In genomic region chr10:29026802-29027201, GRCh38 we compare ENCODE assay signal across 18 cellular contexts.
DNase-seq lines count a peak whose midpoint lies in the region; ATAC-seq, FAIRE-seq and TF ChIP-seq lines count a peak whose summit lies in the region.
"Had no signal": no experiment of that assay in that cellular context is flagged by ENCODE, and none has a peak within 500 bp of the region (broad histone marks: within the 10 kb centered on the region; RNA-seq: fewer than 3 reads in every experiment).

No MANE protein-coding gene starts in this region.

- H4K91ac ChIP-seq in H1 (replicated peaks; ENCODE audit: insufficient read length, low read length), result no peak overlapping the region

- H3K79me1 ChIP-seq in H1 (ENCODE audit: low read depth, low read length), result no peaks in the 10 kb centered on the region

- no peak for FAIRE-seq in H1 (lab: Jason Lieb, UNC)
- FAIRE-seq: A549, GM12878 had no signal

- 77 to 86% (median 79%) methylated on average over 1 of the region's 1 CpG for WGBS in heart left ventricle, 4 donors
- WGBS in H1 (ENCODE audit: extremely low coverage in 1 of 2, insufficient coverage in 1 of 2, insufficient read length in 1 of 2, insufficient replicate concordance in 2 of 2, low coverage in 1 of 2, low lambda C conversion rate in 2 of 2, missing lambda C conversion rate in 1 of 2), 2 experiments, result 83% methylated on average over 1 of the region's 1 CpG; no CpG with 5 or more reads in 1 of the 2 experiments

- CTCF ChIA-PET in H1 (lab: Charles Lee; ENCODE audit: partially characterized antibody), result interaction anchor here (0.6 to 1.7 kb wide), 3 partner anchors 44 to 357 kb away, joined by 3 to 4 read pairs (median 3); no protein-coding TSS in a partner anchor

- H2BK12ac ChIP-seq in H1 (ENCODE audit: low read depth, low read length), result peak overlapping the region; percentile 43; the same call in 1 of the 2 replicates

- no peak overlapping the region for H3K14ac ChIP-seq in H1 (ENCODE audit: insufficient read length)

- no peak overlapping the region for H3K18ac ChIP-seq in H1 (ENCODE audit: extremely low read depth, low read length)

- H2AFZ ChIP-seq in H1 (ENCODE audit: low read length), result no peak overlapping the region

- no peak overlapping the region for H3K9ac ChIP-seq in H1 (replicated peaks in 1 of 4; ENCODE audit: extremely low read depth in 1 of 4, low read depth in 3 of 4, low read length in 3 of 4)

- TF ChIP-seq CTCF in cardiac muscle cell (IDR thresholded peaks at IDR 0.05; ENCODE audit: low read depth, low read length), result no peak
- no peak for TF ChIP-seq CTCF in heart left ventricle (IDR thresholded peaks at IDR 0.05)
- TF ChIP-seq CTCF in H1 (IDR thresholded peaks at IDR 0.05; ENCODE audit: control extremely low read depth in 1 of 3, insufficient read depth in 1 of 3, low read depth in 1 of 3, low read length in 3 of 3), result no peak
- TF ChIP-seq CTCF in nephron (IDR thresholded peaks at IDR 0.05; ENCODE audit: unreplicated experiment in 3 of 3), result no peak
- TF ChIP-seq CTCF in type B pancreatic cell (conservative IDR thresholded peaks at IDR 0.05), result no peak

- no peaks in the 10 kb centered on the region for H4K20me1 ChIP-seq in H1 (replicated peaks in 1 of 2; ENCODE audit: control insufficient read depth in 1 of 2, insufficient read depth in 2 of 2, low read length in 2 of 2)

- DNase-seq in cardiac muscle cell (ENCODE audit: low read depth in 1 of 2, low spot score in 1 of 2) (no peak), heart left ventricle (no peak), H1 (ENCODE audit: low read depth in 1 of 2, low spot score in 2 of 2) (no peak), type B pancreatic cell (ENCODE audit: extremely low spot score, unreplicated experiment) (no peak), DMS79 (lab: John Stamatoyannopoulos, UW) (no peak), NCI-H1048 (lab: John Stamatoyannopoulos, UW) (no peak)
- DNase-seq: AML-193; CD4-positive, alpha-beta T cell; DND-41; EL; IMR-90; KBM-7 had no signal

- H3K4me2 ChIP-seq in H1 (ENCODE audit: insufficient read depth in 1 of 2, low read depth in 2 of 2, low read length in 2 of 2), result no peak overlapping the region
- H3K4me2 ChIP-seq: A549 had no signal

- no peak overlapping the region for H4K8ac ChIP-seq in H1 (ENCODE audit: extremely low read depth, insufficient read depth, low read length)

- POLR2A ChIA-PET in H1 (lab: Charles Lee; ENCODE audit: partially characterized antibody), result interaction anchor here (0.6 kb wide), 1 partner anchor 18 kb away, joined by 3 read pairs; no protein-coding TSS in a partner anchor

- intact Hi-C loops in heart left ventricle (cut with DNase I), result no loop called here

- H3K9me3 Mint-ChIP-seq in nephron, result peaks cover 2% of the 10 kb centered on the region
- H3K9me3 Mint-ChIP-seq in type B pancreatic cell, result peaks cover 9% of the 10 kb centered on the region
- H3K9me3 Mint-ChIP-seq: CD4-positive, alpha-beta T cell had no signal

- no peaks in the 10 kb centered on the region for H3K23me2 ChIP-seq in H1 (ENCODE audit: low read depth, low read length)

- peak overlapping the region in 2 of 3 experiments; percentile 32 for H3K27ac Mint-ChIP-seq in nephron
- no peak overlapping the region for H3K27ac Mint-ChIP-seq in type B pancreatic cell
- H3K27ac Mint-ChIP-seq: CD4-positive, alpha-beta T cell had no signal

- H3K56ac ChIP-seq in H1 (replicated peaks; ENCODE audit: insufficient read length, low read depth, low read length), result no peak overlapping the region

- no peak for TF ChIP-seq RAD21 in H1 (IDR thresholded peaks at IDR 0.05 in 1 of 2, conservative IDR thresholded peaks at IDR 0.05 in 1 of 2; ENCODE audit: low read depth in 2 of 2, low read length in 2 of 2)

- H2BK5ac ChIP-seq in H1 (ENCODE audit: low read depth, low read length), result no peak overlapping the region

- H3K36me3 ChIP-seq in cardiac muscle cell (no peaks in the 10 kb centered on the region), heart left ventricle (no peaks in the 10 kb centered on the region), H1 (ENCODE audit: control insufficient read depth in 2 of 4, insufficient read depth in 4 of 4, low read length in 3 of 4) (no peaks in the 10 kb centered on the region)
- H3K36me3 ChIP-seq: HAP-1 had no signal

- no peak overlapping the region for H3K4ac ChIP-seq in H1 (replicated peaks; ENCODE audit: insufficient read length, low read depth, low read length)

- H2BK120ac ChIP-seq in H1 (replicated peaks; ENCODE audit: low read depth, low read length), result no peak overlapping the region

- H3K4me3 ChIP-seq in cardiac muscle cell (no peak overlapping the region), heart left ventricle (no peak overlapping the region), H1 (ENCODE audit: extremely low read depth in 1 of 4, insufficient read depth in 2 of 4, low read depth in 3 of 4, low read length in 4 of 4) (no peak overlapping the region)
- H3K4me3 ChIP-seq: A549, GM12878, HAP-1 had no signal

- no peak overlapping the region for H4K5ac ChIP-seq in H1 (ENCODE audit: insufficient read length, low read depth, low read length)

- no peak for TF ChIP-seq EP300 in H1 (IDR thresholded peaks at IDR 0.05; ENCODE audit: borderline replicate concordance in 1 of 2, low read depth in 2 of 2, low read length in 2 of 2)

- H2AK5ac ChIP-seq in H1 (ENCODE audit: low read depth, low read length), result no peak overlapping the region; the same call in 1 of the 2 replicates

- H3K4me1 ChIP-seq in cardiac muscle cell (ENCODE audit: low read depth) (peaks cover 10% of the 10 kb centered on the region), heart left ventricle (no peaks in the 10 kb centered on the region), H1 (replicated peaks in 1 of 4; ENCODE audit: control insufficient read depth in 3 of 4, insufficient read depth in 4 of 4, low read length in 3 of 4) (peaks cover 0 to 3% (median 1%) of the 10 kb centered on the region in 4 experiments; a peak in 2 of 7 replicates)

- H3K36me3 Mint-ChIP-seq in nephron (ENCODE audit: low read depth) (no peaks in the 10 kb centered on the region), type B pancreatic cell (no peaks in the 10 kb centered on the region)

- H3K4me1 Mint-ChIP-seq in nephron, result peaks cover 36% of the 10 kb centered on the region
- H3K4me1 Mint-ChIP-seq in type B pancreatic cell (ENCODE audit: unreplicated experiment), result peaks cover 16% of the 10 kb centered on the region

- TF ChIP-seq POLR2A in heart left ventricle (IDR thresholded peaks at IDR 0.05), result no peak
- no peak for TF ChIP-seq POLR2A in H1 (IDR thresholded peaks at IDR 0.05; ENCODE audit: control extremely low read depth in 1 of 2, low read depth in 2 of 2, low read length in 2 of 2)

- no peak overlapping the region for H2BK15ac ChIP-seq in H1 (ENCODE audit: low read length)

- H3K23ac ChIP-seq in H1 (ENCODE audit: insufficient read length), result no peak overlapping the region

- ATAC-seq in heart left ventricle, result no peak
- ATAC-seq: A549, GM12878 had no signal

- no peak overlapping the region for H2BK20ac ChIP-seq in H1 (ENCODE audit: low read length)

- H3K4me3 Mint-ChIP-seq in nephron (no peak overlapping the region), type B pancreatic cell (no peak overlapping the region)
- H3K4me3 Mint-ChIP-seq: CD4-positive, alpha-beta T cell had no signal

- H3K27me3 Mint-ChIP-seq in nephron (ENCODE audit: low read depth), result no peaks in the 10 kb centered on the region
- peaks cover 2% of the 10 kb centered on the region for H3K27me3 Mint-ChIP-seq in type B pancreatic cell

- no peaks in the 10 kb centered on the region for H3K27me3 ChIP-seq in cardiac muscle cell
- H3K27me3 ChIP-seq in heart left ventricle, result no peaks in the 10 kb centered on the region
- H3K27me3 ChIP-seq in H1 (replicated peaks in 1 of 4; ENCODE audit: control insufficient read depth in 3 of 4, extremely low read depth in 1 of 4, insufficient read depth in 3 of 4, low read length in 3 of 4), result no peaks in the 10 kb centered on the region

- H3K79me2 ChIP-seq in H1 (ENCODE audit: control insufficient read depth in 1 of 2, insufficient read depth in 2 of 2, low read length in 2 of 2), result no peaks in the 10 kb centered on the region

- H3K9me3 ChIP-seq in cardiac muscle cell (ENCODE audit: low read depth) (no peaks in the 10 kb centered on the region), heart left ventricle (no peaks in the 10 kb centered on the region), H1 (ENCODE audit: insufficient read depth in 2 of 2, low read depth in 1 of 2, low read length in 1 of 2) (no peaks in the 10 kb centered on the region)
- H3K9me3 ChIP-seq: A549, HAP-1 had no signal

- H3K27ac ChIP-seq in cardiac muscle cell, result peak overlapping the region; percentile 41
- no peak overlapping the region for H3K27ac ChIP-seq in heart left ventricle
- no peak overlapping the region for H3K27ac ChIP-seq in H1 (ENCODE audit: low read depth, low read length)
- H3K27ac ChIP-seq: 22Rv1, A549, C4-2B had no signal

TF ChIP-seq in H1, 55 proteins besides CTCF, POLR2A, EP300 and RAD21:
- no peak for TF ChIP-seq SIN3A (conservative IDR thresholded peaks at IDR 0.05 in 1 of 2, IDR thresholded peaks at IDR 0.05 in 1 of 2; ENCODE audit: low read depth in 1 of 2, low read length in 2 of 2)
- no peak for TF ChIP-seq KDM5A (IDR thresholded peaks at IDR 0.05; ENCODE audit: low read length)
- TF ChIP-seq SP4 (IDR thresholded peaks at IDR 0.05; ENCODE audit: low read length), result no peak
- TF ChIP-seq TAF1 (IDR thresholded peaks at IDR 0.05; ENCODE audit: low read depth, low read length), result no peak
- no peak for TF ChIP-seq CHD1 (IDR thresholded peaks at IDR 0.05; ENCODE audit: low read depth, low read length)
TF ChIP-seq in H1: peak in this region for 0.
